ENCODE assay signal across 19 cellular contexts in genomic region chr9:79742145-79742820, GRCh38.
A peak's percentile ranks its signal among the peaks of the same experiment; 100 is the strongest.
DNase-seq lines count a peak whose midpoint lies in the region; ATAC-seq and TF ChIP-seq lines count a peak whose summit lies in the region.
"Had no signal": no experiment of that assay in that cellular context is flagged by ENCODE, and none has a peak within 500 bp of the region (broad histone marks: within the 10 kb centered on the region; RNA-seq: fewer than 3 reads in every experiment).

No MANE protein-coding gene starts in this region.

- ATAC-seq in heart left ventricle (peak; percentile 93 to 98 (median 97)), HG03565 (IDR thresholded peaks at IDR 0.05; ENCODE audit: unreplicated experiment) (no peak), mucosa of descending colon (no peak)
- ATAC-seq: gastrocnemius medialis, GM12878 had no signal

- H3K14ac ChIP-seq in neuronal stem cell (ENCODE audit: low read length): no peak overlapping the region

- no peak for TF ChIP-seq POLR2A in heart left ventricle (IDR thresholded peaks at IDR 0.05)

- no peak overlapping the region for H3K23ac ChIP-seq in neuronal stem cell (ENCODE audit: low read depth, low read length, poor library complexity)

- H2BK5ac ChIP-seq in neuronal stem cell (ENCODE audit: low read length): no peak overlapping the region

- H3K36me3 ChIP-seq in heart left ventricle (no peaks in the 10 kb centered on the region), neuronal stem cell (replicated peaks in 1 of 2; ENCODE audit: control insufficient read depth in 2 of 2, insufficient read depth in 2 of 2, low read length in 2 of 2) (no peaks in the 10 kb centered on the region), mucosa of descending colon (ENCODE audit: low read depth) (no peaks in the 10 kb centered on the region)
- H3K36me3 ChIP-seq: gastrocnemius medialis, thyroid gland had no signal

- H3K27ac ChIP-seq in heart left ventricle: peak overlapping the region in 11 of 12 donors; percentile 32 to 85 (median 54)
- H3K27ac ChIP-seq in neuronal stem cell (replicated peaks; ENCODE audit: low read length): no peak overlapping the region
- H3K27ac ChIP-seq: gastrocnemius medialis, thyroid gland had no signal

- 32 to 41% (median 37%) methylated on average over 5 of the region's 5 CpGs for WGBS in heart left ventricle, 4 donors
- no CpG with 5 or more reads among the region's 5 CpGs for WGBS in neuronal stem cell (ENCODE audit: extremely low coverage in 2 of 2, insufficient read length in 2 of 2, insufficient replicate concordance in 1 of 2), 2 donors

- no peak overlapping the region for H3K4me2 ChIP-seq in neuronal stem cell (ENCODE audit: insufficient read depth, low read length, poor library complexity, severe bottlenecking)

- no peak overlapping the region for H3K9ac ChIP-seq in neuronal stem cell (ENCODE audit: low read depth, low read length, poor library complexity)

- no peak overlapping the region for H2BK12ac ChIP-seq in neuronal stem cell (ENCODE audit: low read length)

- peak; percentile 73 for DNase-seq in Ammon's horn (ENCODE audit: low spot score)
- peak; percentile 65 for DNase-seq in astrocyte of the cerebellum (ENCODE audit: low read depth)
- peak in 3 of 5 donors; percentile 20 to 35 (median 31) for DNase-seq in heart left ventricle
- no peak for DNase-seq in neuronal stem cell (ENCODE audit: low spot score)
- no peak for DNase-seq in GM13976 (ENCODE audit: low spot score)
- no peak for DNase-seq in mucosa of descending colon
- DNase-seq in NCI-H774 (lab: John Stamatoyannopoulos, UW): no peak
- DNase-seq: activated CD4-positive, alpha-beta T cell treated with anti-CD3 and anti-CD28 coated beads for 48 hours; activated naive CD4-positive, alpha-beta T cell treated with Interleukin-2 at 50 U/mL for 16 hours; gastrocnemius medialis; GF-D8; KG1; naive B cell; NCI-H1105; NCI-H226; thyroid gland had no signal

- peak overlapping the region; percentile 69 for H2AFZ ChIP-seq in neuronal stem cell (ENCODE audit: low read length)

- no peak overlapping the region for H2BK15ac ChIP-seq in neuronal stem cell (ENCODE audit: low read length)

- H2AK5ac ChIP-seq in neuronal stem cell (ENCODE audit: low read depth, low read length): no peak overlapping the region

- TF ChIP-seq CTCF in astrocyte of the cerebellum (IDR thresholded peaks at IDR 0.05; ENCODE audit: low read depth, low read length, missing control alignments) (no peak), heart left ventricle (IDR thresholded peaks at IDR 0.05) (no peak), GM13976 (IDR thresholded peaks at IDR 0.05; ENCODE audit: borderline replicate concordance, control extremely low read depth, extremely low read depth, insufficient read depth, missing control alignments) (no peak), mucosa of descending colon (IDR thresholded peaks at IDR 0.05) (no peak)

- H3K4me3 ChIP-seq in astrocyte of the cerebellum (ENCODE audit: low read depth, low read length) (no peak overlapping the region), heart left ventricle (no peak overlapping the region), neuronal stem cell (ENCODE audit: low read length in 2 of 2) (no peak overlapping the region), mucosa of descending colon (no peak overlapping the region)
- H3K4me3 ChIP-seq: coronary artery, gastrocnemius medialis, GM12878, thyroid gland had no signal

- no peak overlapping the region for H3K4ac ChIP-seq in neuronal stem cell (ENCODE audit: low read length)

- no peak overlapping the region for H4K8ac ChIP-seq in neuronal stem cell (ENCODE audit: low read depth, low read length)

- no peak overlapping the region for H4K91ac ChIP-seq in neuronal stem cell (ENCODE audit: low read depth, low read length, poor library complexity)

- H2BK120ac ChIP-seq in neuronal stem cell (ENCODE audit: low read depth, low read length): no peak overlapping the region

- intact Hi-C loops in heart left ventricle (cut with DNase I): loop anchor here in 1 of 10 donors (5.0 kb wide), 1 partner anchor 170 kb away; the partner anchor contains the start of gene TLE4
- intact Hi-C loops in mucosa of descending colon (cut with DNase I, micrococcal nuclease): no loop called here

- no peaks in the 10 kb centered on the region for H3K79me1 ChIP-seq in neuronal stem cell (ENCODE audit: low read depth, low read length)

- H3K9me3 ChIP-seq in heart left ventricle (no peaks in the 10 kb centered on the region), neuronal stem cell (replicated peaks in 1 of 2; ENCODE audit: control insufficient read depth in 2 of 2, insufficient read depth in 1 of 2, low read depth in 1 of 2, low read length in 2 of 2) (peaks cover 0 to 2% of the 10 kb centered on the region in 2 donors), mucosa of descending colon (no peaks in the 10 kb centered on the region)
- H3K9me3 ChIP-seq: gastrocnemius medialis, thyroid gland had no signal

- H3K27me3 ChIP-seq in heart left ventricle (no peaks in the 10 kb centered on the region), neuronal stem cell (ENCODE audit: control insufficient read depth in 3 of 3, insufficient read depth in 3 of 3, low read depth in 1 of 3, low read length in 3 of 3) (no peaks in the 10 kb centered on the region)
- H3K27me3 ChIP-seq: gastrocnemius medialis, thyroid gland had no signal

- H3K4me1 ChIP-seq in heart left ventricle (peaks cover 0 to 16% (median 5%) of the 10 kb centered on the region in 12 donors), neuronal stem cell (ENCODE audit: control insufficient read depth in 2 of 2, insufficient read depth in 1 of 2, low read depth in 1 of 2, low read length in 2 of 2) (no peaks in the 10 kb centered on the region), mucosa of descending colon (ENCODE audit: low read depth) (no peaks in the 10 kb centered on the region)
- H3K4me1 ChIP-seq: thyroid gland had no signal

- in situ Hi-C loops in astrocyte of the cerebellum (cut with HindIII; ENCODE audit: low sequenced_read_pairs) (no loop called here), GM13976 (cut with MboI; ENCODE audit: low sequenced_read_pairs, unreplicated experiment) (no loop called here)

- H3K18ac ChIP-seq in neuronal stem cell (ENCODE audit: low read length): no peak overlapping the region

Comparison
In these comparisons a context has a peak if more than half of its experiments do, and no peak if none do; other contexts are left out.
1. DNase-seq: peak in Ammon's horn (single experiment), astrocyte of the cerebellum (single experiment) and heart left ventricle (3 of 5); none in neuronal stem cell (single experiment), GM13976 (single experiment), mucosa of descending colon (0 of 3) and NCI-H774 (single experiment).
2. ATAC-seq: peak in heart left ventricle (4 of 4); none in HG03565 (single experiment) and mucosa of descending colon (single experiment).